In the genomic region with DNA sequence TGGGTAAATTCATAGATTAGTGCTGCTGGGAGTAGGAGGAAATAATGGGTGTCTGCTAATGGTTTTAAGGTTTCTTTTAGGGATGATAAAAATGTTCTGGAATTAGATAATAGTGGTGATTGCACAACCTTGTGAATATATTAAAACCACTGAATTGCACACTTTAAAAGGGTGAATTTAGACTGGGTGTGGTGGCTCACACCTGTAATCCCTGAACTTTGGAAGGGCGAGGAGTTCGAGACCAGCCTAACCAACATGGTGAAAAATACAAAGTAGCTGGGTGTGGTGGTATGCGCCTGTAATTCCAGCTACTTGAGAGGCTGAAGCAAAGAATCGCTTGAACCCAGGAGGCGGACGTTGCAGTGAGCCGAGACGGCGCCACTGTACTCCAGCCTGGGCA, we compare ENCODE assay signal across 8 cellular contexts. TPM values are rescaled to one million over a fixed set of nuclear protein-coding genes. Genes with fewer than 3 reads are reported as not detected.
A peak's percentile ranks its signal among the peaks of the same experiment; 100 is the strongest.
DNase-seq lines count a peak whose midpoint lies in the region; ATAC-seq and TF ChIP-seq lines count a peak whose summit lies in the region.

No MANE protein-coding gene starts in this region.

- TF ChIP-seq RAD21 in Ishikawa (IDR thresholded peaks at IDR 0.05; ENCODE audit: low read depth) = no peak

- H3K9me3 ChIP-seq in AG04450 (ENCODE audit: control insufficient read depth, insufficient read depth, low read length) (no peaks in the 10 kb centered on the region; the same call in 1 of the 2 replicates), mucosa of descending colon (no peaks in the 10 kb centered on the region)

- H3K4me3 ChIP-seq in AG04450 (ENCODE audit: low read depth, low read length) = peak overlapping the region; percentile 94
- H3K4me3 ChIP-seq in cardiac fibroblast (replicated peaks in 1 of 2; ENCODE audit: low read depth in 2 of 2, low read length in 2 of 2) = peak overlapping the region; percentile 85 to 94
- peak overlapping the region; percentile 61 for H3K4me3 ChIP-seq in mucosa of descending colon

- POLR2A ChIA-PET in AG04450 (lab: Yijun Ruan, JAX) = interaction anchor here (0.7 kb wide), 1 partner anchor 349 kb away, joined by 5 read pairs; no protein-coding TSS in a partner anchor

- peak; percentile 5 for ATAC-seq in mucosa of descending colon

- H3K4me1 ChIP-seq in mucosa of descending colon (ENCODE audit: low read depth) = peaks cover 22% of the 10 kb centered on the region

- H3K36me3 ChIP-seq in mucosa of descending colon (ENCODE audit: low read depth) = peaks cover 3% of the 10 kb centered on the region

- no peak for TF ChIP-seq EP300 in Ishikawa (IDR thresholded peaks at IDR 0.05; ENCODE audit: borderline replicate concordance)

- no peaks in the 10 kb centered on the region for H3K27me3 ChIP-seq in AG04450 (ENCODE audit: control insufficient read depth, insufficient read depth, low read length)

- DNase-seq in AG04450 (ENCODE audit: low read depth, low spot score) (no peak), cardiac fibroblast (ENCODE audit: low read depth in 2 of 2) (no peak), mucosa of descending colon (peak in 2 of 3 donors; percentile 44 to 53), SHP77 treated with DMSO at 0.1 percent for 48 hours (lab: John Stamatoyannopoulos, UW) (no peak), NCI-H1417 treated with DMSO at 0.1 percent for 48 hours (lab: John Stamatoyannopoulos, UW) (no peak)
- DNase-seq in stimulated activated CD4-positive, alpha-beta T cell treated with anti-CD3 and anti-CD28 coated beads, Interleukin-2, amount 100 ng/mL, for 48 hours = no peak
- no peak for DNase-seq in stimulated activated CD4-positive, alpha-beta T cell treated with anti-CD3 and anti-CD28 coated beads, Interleukin-4, amount 100 ng/mL, for 24 hours

- H3K27ac ChIP-seq in AG04450 (ENCODE audit: low read depth, low read length) = no peak overlapping the region

- TF ChIP-seq CTCF in AG04450 (IDR thresholded peaks at IDR 0.05; ENCODE audit: low read depth, low read length) = no peak
- no peak for TF ChIP-seq CTCF in cardiac fibroblast (IDR thresholded peaks at IDR 0.05; ENCODE audit: low read depth, low read length)
- TF ChIP-seq CTCF in mucosa of descending colon (IDR thresholded peaks at IDR 0.05) = no peak

- intact Hi-C loops in mucosa of descending colon (cut with DNase I, micrococcal nuclease) = loop anchor here in 1 of 2 donors (10.0 kb wide), 1 partner anchor 373 kb away; no protein-coding TSS in a partner anchor

- CTCF ChIA-PET in AG04450 (lab: Charles Lee) = interaction anchor here (1.5 to 2.1 kb wide), 3 partner anchors 132 to 372 kb away, joined by 4 to 23 read pairs (median 19); no protein-coding TSS in a partner anchor

TF ChIP-seq in Ishikawa, 13 proteins besides CTCF, POLR2A, EP300 and RAD21:
- TF ChIP-seq TCF12 (IDR thresholded peaks at IDR 0.05; ENCODE audit: low read depth) = no peak
- no peak for TF ChIP-seq FOXM1 (IDR thresholded peaks at IDR 0.05; ENCODE audit: borderline replicate concordance, low read depth)
- peak; percentile 42; the same call in 1 of the 2 replicates for TF ChIP-seq CEBPB (IDR thresholded peaks at IDR 0.05)
- TF ChIP-seq TAF1 (IDR thresholded peaks at IDR 0.05; ENCODE audit: low read depth) = no peak

RNA-seq across cellular contexts. Expression of a gene that starts 1.3 kb away (rescaled TPM):
- polyA plus RNA-seq in AG04450 (2011; rRNA removed) = 13.8 and 18.8 TPM in 2 replicates
- polyA minus RNA-seq in AG04450 (2011; rRNA and poly(A)+ RNA removed) = 25.9 and 30.2 TPM in 2 replicates
- 10 to 100 TPM; 16.3 to 32.0 (median 28.9) TPM for total RNA-seq in mucosa of descending colon

RNA-seq across cellular contexts. Expression of a gene that starts 42.8 kb away (rescaled TPM):
- 28.6 and 29.0 TPM in 2 replicates for polyA plus RNA-seq in AG04450 (2011; rRNA removed)
- 65.2 and 71.9 TPM in 2 replicates for polyA minus RNA-seq in AG04450 (2011; rRNA and poly(A)+ RNA removed)
- 10 to 100 TPM; 42.6 to 76.3 (median 49.6) TPM for total RNA-seq in mucosa of descending colon

Comparison
In these comparisons a context has a peak if more than half of its experiments do, and no peak if none do; other contexts are left out.
1. DNase-seq: peak in mucosa of descending colon (2 of 3); none in AG04450 (single experiment), cardiac fibroblast (0 of 2), stimulated activated CD4-positive, alpha-beta T cell treated with anti-CD3 and anti-CD28 coated beads, Interleukin-2, amount 100 ng/mL, for 48 hours (0 of 2), stimulated activated CD4-positive, alpha-beta T cell treated with anti-CD3 and anti-CD28 coated beads, Interleukin-4, amount 100 ng/mL, for 24 hours (single experiment), SHP77 treated with DMSO at 0.1 percent for 48 hours (single experiment) and NCI-H1417 treated with DMSO at 0.1 percent for 48 hours (single experiment).
2. Peak in every context shown above with its lines, with median percentiles within 50 percentile points of each other: H3K4me3 ChIP-seq.